18 cellular contexts compared by ENCODE assay signal in genomic region chr14:96745500-96746051, GRCh38. TPM values are rescaled to one million over a fixed set of nuclear protein-coding genes. Genes with fewer than 3 reads are reported as not detected.
DNase-seq lines count a peak whose midpoint lies in the region; TF ChIP-seq lines count a peak whose summit lies in the region.
"Had no signal": no experiment of that assay in that cellular context is flagged by ENCODE, and none has a peak within 500 bp of the region (broad histone marks: within the 10 kb centered on the region; RNA-seq: fewer than 3 reads in every experiment).

No MANE protein-coding gene starts in this region.

- H3K9me3 ChIP-seq in sigmoid colon = no peaks in the 10 kb centered on the region
- H3K9me3 ChIP-seq: BE2C, HAP-1 had no signal

- H3K4me1 ChIP-seq in sigmoid colon = peaks cover 0 to 9% (median 9%) of the 10 kb centered on the region in 4 donors
- H3K4me1 ChIP-seq: A549, BE2C had no signal

- intact Hi-C loops in sigmoid colon (cut with DNase I) = no loop called here

- no peak for TF ChIP-seq EP300 in sigmoid colon (IDR thresholded peaks at IDR 0.05)

- no peaks in the 10 kb centered on the region for H3K36me3 Mint-ChIP-seq in activated T-cell treated with anti-CD3 and anti-CD28 coated beads, Interleukin-2, amount 50 U/mL, for 24 hours (ENCODE audit: low read depth)
- H3K36me3 Mint-ChIP-seq: CD4-positive, alpha-beta memory T cell had no signal

- TF ChIP-seq POLR2A in sigmoid colon (IDR thresholded peaks at IDR 0.05) = no peak

- DNase-seq in HT1080 (ENCODE audit: low read depth) = peak; percentile 28
- peak; percentile 20 for DNase-seq in RWPE1 (ENCODE audit: low spot score)
- peak; percentile 7 for DNase-seq in iris pigment epithelial cell (ENCODE audit: low read depth)
- DNase-seq in sigmoid colon = peak; percentile 34
- DNase-seq in medulla oblongata (ENCODE audit: extremely low spot score) = no peak
- DNase-seq in activated T-cell treated with anti-CD3 and anti-CD28 coated beads, Interleukin-2, amount 50 U/mL, for 24 hours = no peak
- DNase-seq in GM19240 (ENCODE audit: insufficient read length, low spot score) = no peak
- DNase-seq: BE2C; CD4-positive, alpha-beta memory T cell; DMS79 treated with DMSO at 0.1 percent for 48 hours; EL; GDM1; HFFc6 had no signal

- H3K4me3 ChIP-seq in sigmoid colon = no peak overlapping the region
- H3K4me3 ChIP-seq: A549, HAP-1, K562 had no signal

- no peak overlapping the region for H3K27ac Mint-ChIP-seq in activated T-cell treated with anti-CD3 and anti-CD28 coated beads, Interleukin-2, amount 50 U/mL, for 24 hours
- H3K27ac Mint-ChIP-seq: HFFc6 had no signal

- H3K27me3 Mint-ChIP-seq in activated T-cell treated with anti-CD3 and anti-CD28 coated beads, Interleukin-2, amount 50 U/mL, for 24 hours = peaks cover 46% of the 10 kb centered on the region

- WGBS in sigmoid colon, 2 donors = 81 to 82% methylated on average over 4 of the region's 4 CpGs

- POLR2A ChIA-PET in RWPE1 (lab: Yijun Ruan, JAX; ENCODE audit: low non-redundant PET) = no interaction called here

- H3K27me3 ChIP-seq in sigmoid colon = peaks cover 4 to 48% (median 12%) of the 10 kb centered on the region in 3 donors
- H3K27me3 ChIP-seq: BE2C had no signal

- peaks cover 9% of the 10 kb centered on the region for H3K4me1 Mint-ChIP-seq in activated T-cell treated with anti-CD3 and anti-CD28 coated beads, Interleukin-2, amount 50 U/mL, for 24 hours (ENCODE audit: low read depth)

- H3K4me3 Mint-ChIP-seq in activated T-cell treated with anti-CD3 and anti-CD28 coated beads, Interleukin-2, amount 50 U/mL, for 24 hours = no peak overlapping the region
- H3K4me3 Mint-ChIP-seq: CD4-positive, alpha-beta memory T cell; HFFc6 had no signal

- no peak overlapping the region for H3K27ac ChIP-seq in RWPE1
- no peak overlapping the region for H3K27ac ChIP-seq in sigmoid colon
- H3K27ac ChIP-seq: A549, C4-2B, HL-60 had no signal

- H3K9me3 Mint-ChIP-seq in activated T-cell treated with anti-CD3 and anti-CD28 coated beads, Interleukin-2, amount 50 U/mL, for 24 hours = no peaks in the 10 kb centered on the region

- no peak for TF ChIP-seq CTCF in RWPE1 (conservative IDR thresholded peaks at IDR 0.05; ENCODE audit: low read depth)
- no peak for TF ChIP-seq CTCF in sigmoid colon (IDR thresholded peaks at IDR 0.05)

- CTCF ChIA-PET in RWPE1 (lab: Yijun Ruan, JAX) = interaction anchor here (0.6 kb wide), 1 partner anchor 304 kb away, joined by 6 read pairs; no protein-coding TSS in a partner anchor

- no peaks in the 10 kb centered on the region for H3K36me3 ChIP-seq in sigmoid colon
- H3K36me3 ChIP-seq: BE2C, HAP-1 had no signal

RNA-seq across cellular contexts. Expression of gene VRK1, which starts 51.6 kb away (rescaled TPM):
- total RNA-seq in HT1080 (2014; rRNA removed; shearing (Covaris generic)) = 45.3 and 47.0 TPM in 2 replicates
- 37.8 and 46.8 TPM in 2 replicates for polyA plus RNA-seq in HT1080 (2015; cell fraction: cytosol; rRNA removed)
- 56.0 and 76.2 TPM in 2 replicates for polyA plus RNA-seq in HT1080 (2015; cell fraction: nucleus; rRNA removed)
- total RNA-seq in sigmoid colon = 10 to 100 TPM; 12.8 to 25.7 (median 19.5) TPM
- polyA plus RNA-seq in sigmoid colon = 10 to 100 TPM in 2 of 3 donors, 1 to 10 TPM in 1; 7.8 to 17.9 (median 11.6) TPM

Comparison
In these comparisons a context has a peak if more than half of its experiments do, and no peak if none do; other contexts are left out.
1. DNase-seq: peak in HT1080 (single experiment), RWPE1 (single experiment), iris pigment epithelial cell (single experiment) and sigmoid colon (single experiment); none in medulla oblongata (single experiment), activated T-cell treated with anti-CD3 and anti-CD28 coated beads, Interleukin-2, amount 50 U/mL, for 24 hours (single experiment) and GM19240 (single experiment).